27 cellular contexts compared by ENCODE assay signal in genomic region chr9:127202461-127203139, GRCh38.
DNase-seq lines count a peak whose midpoint lies in the region; ATAC-seq and TF ChIP-seq lines count a peak whose summit lies in the region.
"Had no signal": no experiment of that assay in that cellular context is flagged by ENCODE, and none has a peak within 500 bp of the region (broad histone marks: within the 10 kb centered on the region; RNA-seq: fewer than 3 reads in every experiment).

No MANE protein-coding gene starts in this region.

- H2BK12ac ChIP-seq in mesenchymal stem cell (ENCODE audit: low read length in 2 of 2) = no peak overlapping the region

- H3K9me3 ChIP-seq in left ventricle myocardium inferior (replicated peaks) = no peaks in the 10 kb centered on the region
- no peaks in the 10 kb centered on the region for H3K9me3 ChIP-seq in mesenchymal stem cell (ENCODE audit: control insufficient read depth, low read length)
- H3K9me3 ChIP-seq in vagina = no peaks in the 10 kb centered on the region
- no peaks in the 10 kb centered on the region for H3K9me3 ChIP-seq in tibial nerve
- H3K9me3 ChIP-seq: A549, BLaER1, mucosa of descending colon had no signal

- H2BK15ac ChIP-seq in mesenchymal stem cell (ENCODE audit: low read depth, poor library complexity, severe bottlenecking) = peak overlapping the region; percentile 23

- no peak overlapping the region for H3K4me2 ChIP-seq in mesenchymal stem cell (ENCODE audit: low read length, poor library complexity, severe bottlenecking)
- H3K4me2 ChIP-seq: A549, BLaER1 had no signal

- H4K91ac ChIP-seq in mesenchymal stem cell (ENCODE audit: low read length) = no peak overlapping the region

- no peak overlapping the region for H3K23ac ChIP-seq in mesenchymal stem cell (ENCODE audit: low read length in 2 of 2)

- DNase-seq in left ventricle myocardium inferior (peak; percentile 12), left ventricle myocardium superior (no peak), cerebellar cortex (ENCODE audit: low spot score) (peak; percentile 71), mesenchymal stem cell (no peak), vagina (ENCODE audit: extremely low spot score in 2 of 2) (no peak), tibial nerve (ENCODE audit: low spot score in 2 of 2) (no peak), DMS53 treated with DMSO at 0.1 percent for 48 hours (lab: John Stamatoyannopoulos, UW; ENCODE audit: unreplicated experiment) (no peak)
- DNase-seq: activated CD4-positive, alpha-beta T cell treated with anti-CD3 and anti-CD28 coated beads, Interleukin-2, amount 10 ng/mL, durations not matched to agents 7 days and 5 days; activated CD8-positive, alpha-beta memory T cell treated with anti-CD3 and anti-CD28 coated beads, Interleukin-2, amount 10 ng/mL, durations not matched to agents 7 days and 5 days; activated naive CD4-positive, alpha-beta T cell treated with Interleukin-2 at 50 U/mL for 16 hours; activated T-cell treated with anti-CD3 and anti-CD28 coated beads, Interleukin-2, amount 50 U/mL, for 72 hours; dermis blood vessel endothelial cell; DMS79 treated with DMSO at 0.1 percent for 48 hours; Karpas-422; mucosa of descending colon; NCI-H187; NCI-H69; small intestine; stimulated activated CD4-positive, alpha-beta T cell treated with anti-CD3 and anti-CD28 coated beads, Interleukin-2, amount 100 ng/mL, for 24 hours had no signal

- H3K27me3 ChIP-seq in left ventricle myocardium inferior (ENCODE audit: low read depth) (no peaks in the 10 kb centered on the region), mesenchymal stem cell (ENCODE audit: control insufficient read depth in 1 of 2, insufficient read depth in 1 of 2, low read length in 2 of 2) (peaks cover 14 to 52% of the 10 kb centered on the region in 2 experiments), vagina (no peaks in the 10 kb centered on the region), tibial nerve (no peaks in the 10 kb centered on the region)
- H3K27me3 ChIP-seq: BLaER1, cardiac muscle cell had no signal

- no peaks in the 10 kb centered on the region for H3K79me1 ChIP-seq in mesenchymal stem cell (replicated peaks; ENCODE audit: low read length, poor library complexity, severe bottlenecking)

- H3K27ac ChIP-seq in left ventricle myocardium inferior (replicated peaks) (no peak overlapping the region), mesenchymal stem cell (ENCODE audit: low read length, poor library complexity, severe bottlenecking) (no peak overlapping the region), vagina (peak overlapping the region; percentile 48), tibial nerve (peak overlapping the region in 2 of 4 donors; percentile 12 to 46)
- H3K27ac ChIP-seq: A549, BLaER1, cardiac muscle cell, SK-N-MC, VCaP had no signal

- H2AK5ac ChIP-seq in mesenchymal stem cell (ENCODE audit: low read length, severe bottlenecking) = no peak overlapping the region

- H2BK5ac ChIP-seq in mesenchymal stem cell (ENCODE audit: low read depth, low read length, poor library complexity, severe bottlenecking) = no peak overlapping the region

- 71% methylated on average over 11 of the region's 11 CpGs for WGBS in mesenchymal stem cell
- 63 to 68% methylated on average over 10 to 11 of the region's 11 CpGs for WGBS in tibial nerve, 2 donors

- H2BK120ac ChIP-seq in mesenchymal stem cell (ENCODE audit: low read depth, low read length) = no peak overlapping the region

- H3K18ac ChIP-seq in mesenchymal stem cell (ENCODE audit: low read depth in 1 of 2, low read length in 2 of 2) = no peak overlapping the region

- no peak overlapping the region for H2AFZ ChIP-seq in mesenchymal stem cell (ENCODE audit: low read depth, low read length)

- TF ChIP-seq POLR2A in vagina (IDR thresholded peaks at IDR 0.05) (no peak), tibial nerve (IDR thresholded peaks at IDR 0.05) (no peak)

- H3K4me1 ChIP-seq in left ventricle myocardium inferior (peaks cover 29% of the 10 kb centered on the region), mesenchymal stem cell (ENCODE audit: control insufficient read depth, insufficient read depth, low read depth, low read length) (peaks cover 4% of the 10 kb centered on the region), vagina (peaks cover 26% of the 10 kb centered on the region), tibial nerve (peaks cover 0 to 33% (median 14%) of the 10 kb centered on the region in 4 donors)
- H3K4me1 ChIP-seq: BLaER1 had no signal

- no peak for TF ChIP-seq EP300 in tibial nerve (IDR thresholded peaks at IDR 0.05)

- H3K36me3 ChIP-seq in left ventricle myocardium inferior (peaks cover 5% of the 10 kb centered on the region), mesenchymal stem cell (ENCODE audit: control insufficient read depth in 1 of 2, insufficient read depth in 2 of 2, low read depth in 1 of 2, low read length in 2 of 2) (no peaks in the 10 kb centered on the region), vagina (no peaks in the 10 kb centered on the region), tibial nerve (no peaks in the 10 kb centered on the region)
- H3K36me3 ChIP-seq: BLaER1, cardiac muscle cell had no signal

- no peak for TF ChIP-seq CTCF in left ventricle myocardium inferior (IDR thresholded peaks at IDR 0.05; ENCODE audit: borderline replicate concordance)
- no peak for TF ChIP-seq CTCF in vagina (IDR thresholded peaks at IDR 0.05)
- TF ChIP-seq CTCF in tibial nerve (IDR thresholded peaks at IDR 0.05) = no peak

- no peak overlapping the region for H3K4ac ChIP-seq in mesenchymal stem cell (ENCODE audit: low read depth in 1 of 2, low read length in 2 of 2)

- intact Hi-C loops in left ventricle myocardium inferior (cut with micrococcal nuclease) = no loop called here
- intact Hi-C loops in left ventricle myocardium superior (cut with micrococcal nuclease) = no loop called here
- intact Hi-C loops in vagina (cut with DNase I) = no loop called here

- no peak for ATAC-seq in left ventricle myocardium superior
- ATAC-seq in GM21723 (IDR thresholded peaks at IDR 0.05; ENCODE audit: unreplicated experiment) = no peak
- ATAC-seq: A549; activated CD8-positive, alpha-beta memory T cell treated with anti-CD3 and anti-CD28 coated beads, Interleukin-2, amount 10 ng/mL, durations not matched to agents 7 days and 5 days; activated T-cell treated with anti-CD3 and anti-CD28 coated beads, Interleukin-2, amount 50 U/mL, for 72 hours; GM12878; HCT116; mucosa of descending colon had no signal

- H3K4me3 ChIP-seq in left ventricle myocardium inferior = no peak overlapping the region
- no peak overlapping the region for H3K4me3 ChIP-seq in mesenchymal stem cell (ENCODE audit: insufficient read depth in 1 of 2, low read depth in 1 of 2, low read length in 2 of 2)
- H3K4me3 ChIP-seq in vagina = no peak overlapping the region
- H3K4me3 ChIP-seq in tibial nerve = no peak overlapping the region
- H3K4me3 ChIP-seq: A549, BLaER1, cardiac muscle cell, GM12878, mucosa of descending colon, SK-N-MC had no signal

- no peak overlapping the region for H4K8ac ChIP-seq in mesenchymal stem cell (ENCODE audit: low read length)

- H3K9ac ChIP-seq in mesenchymal stem cell (ENCODE audit: low read length) = no peak overlapping the region
- H3K9ac ChIP-seq: BLaER1 had no signal

- H3K14ac ChIP-seq in mesenchymal stem cell (ENCODE audit: low read length in 2 of 2) = no peak overlapping the region

Comparison
In these comparisons a context has a peak if more than half of its experiments do, and no peak if none do; other contexts are left out.
1. DNase-seq: peak in left ventricle myocardium inferior (single experiment) and cerebellar cortex (single experiment); none in left ventricle myocardium superior (single experiment), mesenchymal stem cell (single experiment), vagina (0 of 2), tibial nerve (0 of 2) and DMS53 treated with DMSO at 0.1 percent for 48 hours (single experiment).